20 cellular contexts compared by ENCODE assay signal in the genomic region with DNA sequence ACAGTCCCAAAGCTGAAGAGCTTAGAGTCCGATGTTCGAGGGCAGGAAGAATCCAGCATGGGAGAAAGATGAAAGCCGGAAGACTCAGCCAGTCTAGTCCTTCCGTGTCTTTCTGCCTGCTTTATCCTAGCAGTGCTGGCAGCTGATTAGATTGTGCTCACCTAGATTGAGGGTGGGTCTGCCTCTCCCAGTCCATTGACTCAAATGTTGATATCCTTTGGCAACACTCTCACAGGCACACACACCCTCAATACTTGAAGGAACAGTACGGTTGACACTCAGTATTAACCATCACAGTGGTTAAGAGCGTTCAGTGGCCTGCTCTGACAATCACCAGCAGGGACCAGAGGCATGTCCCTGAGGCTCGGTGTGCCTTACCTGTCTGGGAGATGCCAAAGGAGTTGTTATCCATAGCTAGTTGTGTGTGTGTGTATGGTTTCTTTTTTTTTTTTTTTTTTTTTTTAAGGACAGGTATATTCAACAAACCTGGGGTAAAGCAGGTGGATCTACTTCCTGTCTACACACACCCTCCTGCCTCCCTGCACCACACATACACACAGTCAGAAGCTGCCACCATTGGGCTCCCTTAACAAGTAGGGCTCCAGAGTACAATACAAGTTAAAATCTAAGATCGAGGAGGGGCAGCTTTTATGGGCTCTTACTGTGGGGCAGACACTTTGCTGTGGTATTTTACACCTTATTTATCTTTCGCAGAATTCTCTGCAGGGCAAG.
DNase-seq lines count a peak whose midpoint lies in the region; ATAC-seq, FAIRE-seq and TF ChIP-seq lines count a peak whose summit lies in the region.
"Had no signal": no experiment of that assay in that cellular context is flagged by ENCODE, and none has a peak within 500 bp of the region (broad histone marks: within the 10 kb centered on the region; RNA-seq: fewer than 3 reads in every experiment).

No MANE protein-coding gene starts in this region.

- TF ChIP-seq POLR2A in GM12892 (IDR thresholded peaks at IDR 0.05; ENCODE audit: low read depth, low read length) = no peak

- peaks cover 2% of the 10 kb centered on the region for H3K9me3 Mint-ChIP-seq in astrocyte (ENCODE audit: unreplicated experiment)
- no peaks in the 10 kb centered on the region for H3K9me3 Mint-ChIP-seq in activated naive CD4-positive, alpha-beta T cell treated with anti-CD3 and anti-CD28 coated beads, Interleukin-2, amount 50 U/mL, for 72 hours
- no peaks in the 10 kb centered on the region for H3K9me3 Mint-ChIP-seq in activated CD4-positive, alpha-beta memory T cell treated with anti-CD3 and anti-CD28 coated beads for 36 hours
- H3K9me3 Mint-ChIP-seq: CD8-positive, alpha-beta memory T cell; H9 had no signal

- CTCF ChIA-PET in activated CD4-positive, alpha-beta memory T cell treated with anti-CD3 and anti-CD28 coated beads for 36 hours (lab: Charles Lee) = interaction anchor here (1.6 kb wide), 1 partner anchor 190 kb away, joined by 4 read pairs; no protein-coding TSS in a partner anchor

- FAIRE-seq in GM12892 (lab: Jason Lieb, UNC) = peak; percentile 14
- no peak for FAIRE-seq in astrocyte (lab: Jason Lieb, UNC)
- FAIRE-seq: GM19239, H1, K562 had no signal

- no peaks in the 10 kb centered on the region for H3K36me3 ChIP-seq in BLaER1
- H3K36me3 ChIP-seq in astrocyte (ENCODE audit: insufficient read depth, low read length) = no peaks in the 10 kb centered on the region
- H3K36me3 ChIP-seq: BLaER1 treated with 17β-estradiol and CSF1 and Interleukin-3, amounts not matched to agents 10 nM and 100 nM had no signal

- H3K9ac ChIP-seq in BLaER1 (no peak overlapping the region), astrocyte (ENCODE audit: low read length) (no peak overlapping the region)
- H3K9ac ChIP-seq: BLaER1 treated with 17β-estradiol and CSF1 and Interleukin-3, amounts not matched to agents 10 nM and 100 nM had no signal

- ATAC-seq in left colon = peak; percentile 60
- no peak for ATAC-seq in activated naive CD4-positive, alpha-beta T cell treated with anti-CD3 and anti-CD28 coated beads, Interleukin-2, amount 50 U/mL, for 72 hours
- ATAC-seq: K562 had no signal

- POLR2A ChIA-PET in activated CD4-positive, alpha-beta memory T cell treated with anti-CD3 and anti-CD28 coated beads for 36 hours (lab: Charles Lee) = no interaction called here

- DNase-seq in GM12892 (ENCODE audit: insufficient read length) (no peak), astrocyte (ENCODE audit: low read depth) (no peak), left colon (no peak), HK-2 (ENCODE audit: unreplicated experiment) (no peak)
- DNase-seq in activated naive CD4-positive, alpha-beta T cell treated with anti-CD3 and anti-CD28 coated beads, Interleukin-2, amount 50 U/mL, for 72 hours (ENCODE audit: low spot score in 2 of 2) = no peak
- DNase-seq in stimulated activated CD4-positive, alpha-beta T cell treated with anti-CD3 and anti-CD28 coated beads, Interleukin-1b, Interleukin-23, amount 100 ng/mL, for 48 hours = no peak
- DNase-seq in activated CD4-positive, alpha-beta memory T cell treated with anti-CD3 and anti-CD28 coated beads for 36 hours = no peak
- DNase-seq: 8988T; CD4-positive, CD25-positive, alpha-beta regulatory T cell; CD8-positive, alpha-beta memory T cell; COR-L47; DMS 273 treated with DMSO at 0.1 percent for 48 hours; GF-D8; H9 had no signal

- H3K4me1 ChIP-seq in BLaER1 (peaks cover 31% of the 10 kb centered on the region), astrocyte (ENCODE audit: insufficient read depth, low read length) (no peaks in the 10 kb centered on the region)

- H3K27ac Mint-ChIP-seq in astrocyte (ENCODE audit: unreplicated experiment) = peak overlapping the region; percentile 54
- H3K27ac Mint-ChIP-seq in activated naive CD4-positive, alpha-beta T cell treated with anti-CD3 and anti-CD28 coated beads, Interleukin-2, amount 50 U/mL, for 72 hours = no peak overlapping the region
- H3K27ac Mint-ChIP-seq in activated CD4-positive, alpha-beta memory T cell treated with anti-CD3 and anti-CD28 coated beads for 36 hours = no peak overlapping the region
- H3K27ac Mint-ChIP-seq: H9 had no signal

- no peaks in the 10 kb centered on the region for H3K79me2 ChIP-seq in astrocyte (ENCODE audit: insufficient read depth, low read length)

- H3K4me3 Mint-ChIP-seq in astrocyte (ENCODE audit: unreplicated experiment) = no peak overlapping the region
- H3K4me3 Mint-ChIP-seq in activated CD4-positive, alpha-beta memory T cell treated with anti-CD3 and anti-CD28 coated beads for 36 hours = no peak overlapping the region
- H3K4me3 Mint-ChIP-seq: CD4-positive, CD25-positive, alpha-beta regulatory T cell; CD8-positive, alpha-beta memory T cell; H9 had no signal

- TF ChIP-seq CTCF in astrocyte (IDR thresholded peaks at IDR 0.05; ENCODE audit: insufficient read depth, low read depth, low read length) = no peak

- H3K9me3 ChIP-seq in BLaER1 (no peaks in the 10 kb centered on the region), astrocyte (ENCODE audit: insufficient read depth, low read depth, low read length) (no peaks in the 10 kb centered on the region)
- H3K9me3 ChIP-seq: BLaER1 treated with 17β-estradiol and CSF1 and Interleukin-3, amounts not matched to agents 10 nM and 100 nM had no signal

- peaks cover 26% of the 10 kb centered on the region for H3K27me3 Mint-ChIP-seq in astrocyte (ENCODE audit: low read depth, unreplicated experiment)
- no peaks in the 10 kb centered on the region for H3K27me3 Mint-ChIP-seq in activated CD4-positive, alpha-beta memory T cell treated with anti-CD3 and anti-CD28 coated beads for 36 hours
- H3K27me3 Mint-ChIP-seq: CD4-positive, CD25-positive, alpha-beta regulatory T cell had no signal

- H3K4me2 ChIP-seq in BLaER1 = peak overlapping the region; percentile 39
- H3K4me2 ChIP-seq in astrocyte (ENCODE audit: low read length) = no peak overlapping the region

- no peak overlapping the region for H3K4me3 ChIP-seq in BLaER1
- no peak overlapping the region for H3K4me3 ChIP-seq in astrocyte (ENCODE audit: insufficient read depth, low read depth, low read length)
- H3K4me3 ChIP-seq: BLaER1 treated with 17β-estradiol and CSF1 and Interleukin-3, amounts not matched to agents 10 nM and 100 nM; K562 had no signal

- no peaks in the 10 kb centered on the region for H4K20me1 ChIP-seq in BLaER1
- H4K20me1 ChIP-seq in astrocyte (ENCODE audit: insufficient read depth, low read length) = no peaks in the 10 kb centered on the region
- H4K20me1 ChIP-seq: BLaER1 treated with 17β-estradiol and CSF1 and Interleukin-3, amounts not matched to agents 10 nM and 100 nM had no signal

- intact Hi-C loops in left colon (cut with DNase I, micrococcal nuclease) = no loop called here
- intact Hi-C loops in activated CD4-positive, alpha-beta memory T cell treated with anti-CD3 and anti-CD28 coated beads for 36 hours (cut with micrococcal nuclease) = no loop called here

- no peaks in the 10 kb centered on the region for H3K27me3 ChIP-seq in BLaER1
- peaks cover 11% of the 10 kb centered on the region for H3K27me3 ChIP-seq in astrocyte (ENCODE audit: insufficient read depth, low read length)
- H3K27me3 ChIP-seq: BLaER1 treated with 17β-estradiol and CSF1 and Interleukin-3, amounts not matched to agents 10 nM and 100 nM had no signal

- H3K27ac ChIP-seq in BLaER1 (no peak overlapping the region), astrocyte (ENCODE audit: low read depth, low read length) (no peak overlapping the region)
- H3K27ac ChIP-seq: BLaER1 treated with 17β-estradiol and CSF1 and Interleukin-3, amounts not matched to agents 10 nM and 100 nM; HL-60 had no signal

- peaks cover 4% of the 10 kb centered on the region for H3K4me1 Mint-ChIP-seq in astrocyte (ENCODE audit: low read depth, unreplicated experiment)
- no peaks in the 10 kb centered on the region for H3K4me1 Mint-ChIP-seq in activated CD4-positive, alpha-beta memory T cell treated with anti-CD3 and anti-CD28 coated beads for 36 hours (ENCODE audit: low read depth)
- H3K4me1 Mint-ChIP-seq: CD4-positive, CD25-positive, alpha-beta regulatory T cell; CD8-positive, alpha-beta memory T cell had no signal

- no peaks in the 10 kb centered on the region for H3K36me3 Mint-ChIP-seq in astrocyte (ENCODE audit: low read depth, unreplicated experiment)
- H3K36me3 Mint-ChIP-seq in activated naive CD4-positive, alpha-beta T cell treated with anti-CD3 and anti-CD28 coated beads, Interleukin-2, amount 50 U/mL, for 72 hours = no peaks in the 10 kb centered on the region
- no peaks in the 10 kb centered on the region for H3K36me3 Mint-ChIP-seq in activated CD4-positive, alpha-beta memory T cell treated with anti-CD3 and anti-CD28 coated beads for 36 hours
- H3K36me3 Mint-ChIP-seq: CD4-positive, CD25-positive, alpha-beta regulatory T cell; CD8-positive, alpha-beta memory T cell had no signal

- no peak overlapping the region for H2AFZ ChIP-seq in astrocyte (ENCODE audit: low read depth, low read length)
